ENCODE assay signal across 12 cellular contexts in genomic region chr19:49954092-49954825, GRCh38. TPM values are rescaled to one million over a fixed set of nuclear protein-coding genes. Genes with fewer than 3 reads are reported as not detected.
DNase-seq lines count a peak whose midpoint lies in the region; ATAC-seq and TF ChIP-seq lines count a peak whose summit lies in the region.
"Had no signal": no experiment of that assay in that cellular context is flagged by ENCODE, and none has a peak within 500 bp of the region (broad histone marks: within the 10 kb centered on the region; RNA-seq: fewer than 3 reads in every experiment).

No MANE protein-coding gene starts in this region.

- DNase-seq in AML-193 (lab: John Stamatoyannopoulos, UW) (peak; percentile 72 to 79), LHCN-M2 (ENCODE audit: low read depth) (peak; percentile 37), cardiac fibroblast (ENCODE audit: low read depth in 2 of 2) (peak; percentile 14 to 60), lung (ENCODE audit: low spot score) (no peak)
- DNase-seq: CD4-positive, alpha-beta T cell; NK-92 treated with Interleukin-12 subunit alpha and Interleukin-12 subunit beta, amount 100 ng/mL, for 24 hours; T1000 had no signal

- no peak overlapping the region for H3K4me3 ChIP-seq in cardiac fibroblast (replicated peaks in 1 of 2; ENCODE audit: low read depth in 2 of 2, low read length in 2 of 2)
- no peak overlapping the region for H3K4me3 ChIP-seq in lung

- 15 to 18% methylated on average over 12 of the region's 12 CpGs for WGBS in lung, 2 donors

- ATAC-seq in lung (ENCODE audit: insufficient read depth, low FRiP score) = peak; percentile 11
- ATAC-seq in GM19023 (IDR thresholded peaks at IDR 0.05; ENCODE audit: unreplicated experiment) = no peak
- no peak for ATAC-seq in GM21786 (IDR thresholded peaks at IDR 0.05; ENCODE audit: unreplicated experiment)
- no peak for ATAC-seq in GM18868 (IDR thresholded peaks at IDR 0.05; ENCODE audit: unreplicated experiment)
- ATAC-seq in GM18520 (IDR thresholded peaks at IDR 0.05; ENCODE audit: unreplicated experiment) = no peak

- no peaks in the 10 kb centered on the region for H3K9me3 ChIP-seq in lung (ENCODE audit: control insufficient read depth in 2 of 2, insufficient read depth in 1 of 2, low read length in 1 of 2)

- no peaks in the 10 kb centered on the region for H3K36me3 ChIP-seq in lung (ENCODE audit: control insufficient read depth in 2 of 2, insufficient read depth in 2 of 2, low read length in 2 of 2)

- TF ChIP-seq CTCF in cardiac fibroblast (IDR thresholded peaks at IDR 0.05; ENCODE audit: low read depth, low read length) (no peak), lung (IDR thresholded peaks at IDR 0.05; ENCODE audit: control extremely low read depth, extremely low read depth) (no peak)

- H3K4me1 ChIP-seq in lung (ENCODE audit: control insufficient read depth in 2 of 2, insufficient read depth in 2 of 2, low read length in 2 of 2) = peaks cover 0 to 13% of the 10 kb centered on the region in 2 donors

- H3K27me3 ChIP-seq in lung (ENCODE audit: control insufficient read depth, insufficient read depth) = no peaks in the 10 kb centered on the region

- peak overlapping the region in 1 of 2 donors; percentile 65 for H3K27ac ChIP-seq in lung (ENCODE audit: low read depth in 1 of 2, low read length in 1 of 2)

RNA-seq across cellular contexts. Expression of gene SIGLEC11, which starts 6.7 kb away (rescaled TPM):
- total RNA-seq in LHCN-M2 (2014; rRNA removed) = not detected in 2 replicates
- polyA plus RNA-seq in LHCN-M2 (2012) = not detected
- total RNA-seq in lung = 1 to 10 TPM; 1.5 to 6.5 TPM
- 1 to 10 TPM; 1.3 to 5.0 TPM for polyA plus RNA-seq in lung
- total RNA-seq: activated T-helper 1 cell treated with anti-CD3 and anti-CD28 coated beads, Interleukin-12 subunit alpha, Interleukin-12 subunit beta, Interleukin-2, Interleukin-4 antibody, amounts not matched to agents 30 ng/mL and 10 ng/mL and 1 ng/mL, durations not matched to agents 14 hours and 24 hours and 36 hours had no signal

RNA-seq across cellular contexts. Expression of gene NUP62, which starts 25.0 kb away (rescaled TPM):
- total RNA-seq in LHCN-M2 (2014; rRNA removed) = 73.7 and 74.5 TPM in 2 replicates
- polyA plus RNA-seq in LHCN-M2 (2012) = 47.5 TPM
- 10 to 100 TPM; 37.4 to 38.5 TPM for total RNA-seq in lung
- 10 to 100 TPM; 16.2 to 45.9 TPM for polyA plus RNA-seq in lung

RNA-seq across cellular contexts. Expression of gene ATF5, which starts 25.3 kb away (rescaled TPM):
- total RNA-seq in LHCN-M2 (2014; rRNA removed) = 14.1 and 14.7 TPM in 2 replicates
- 30.3 TPM for polyA plus RNA-seq in LHCN-M2 (2012)
- 10 to 100 TPM in 1 of 2 donors, 1 to 10 TPM in 1; 7.0 to 31.3 TPM for total RNA-seq in lung
- 10 to 100 TPM; 36.5 to 49.1 TPM for polyA plus RNA-seq in lung

RNA-seq across cellular contexts. Expression of gene IL4I1, which starts 57.6 kb away (rescaled TPM):
- total RNA-seq in LHCN-M2 (2014; rRNA removed) = 0.34 TPM in 1 of 2 replicates, not detected in the other
- 1.1 TPM for polyA plus RNA-seq in LHCN-M2 (2012)
- 1 to 10 TPM; 3.6 to 3.7 TPM for total RNA-seq in lung
- 10 to 100 TPM in 1 of 2 donors, 1 to 10 TPM in 1; 3.8 to 21.2 TPM for polyA plus RNA-seq in lung
